ENCODE assay signal across 1 cellular context in the genomic region with DNA sequence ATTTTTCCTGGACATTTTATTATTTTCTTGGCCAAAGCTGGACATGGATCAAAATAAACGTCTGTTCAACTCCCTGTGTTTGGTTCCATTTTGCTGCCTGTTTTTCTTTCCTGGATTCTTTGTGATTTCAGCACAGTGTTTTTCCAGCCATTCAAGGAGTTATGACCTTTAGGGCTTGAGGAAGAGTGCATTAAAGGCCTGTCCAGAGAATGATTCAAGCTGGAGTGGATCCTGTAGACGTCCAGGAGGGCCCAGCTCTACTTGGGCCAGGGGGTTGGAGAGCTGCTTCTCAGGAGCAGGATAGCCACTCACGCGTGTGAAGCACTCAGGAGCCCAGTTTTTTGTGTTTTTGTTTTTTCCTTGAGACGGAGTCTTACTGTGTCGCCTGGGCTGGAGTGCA.
TF ChIP-seq lines count a peak whose summit lies in the region.

No MANE protein-coding gene starts in this region.

TF ChIP-seq in HepG2, 621 proteins besides CTCF, POLR2A, EP300 and RAD21:
- TF ChIP-seq, protein P1, sequence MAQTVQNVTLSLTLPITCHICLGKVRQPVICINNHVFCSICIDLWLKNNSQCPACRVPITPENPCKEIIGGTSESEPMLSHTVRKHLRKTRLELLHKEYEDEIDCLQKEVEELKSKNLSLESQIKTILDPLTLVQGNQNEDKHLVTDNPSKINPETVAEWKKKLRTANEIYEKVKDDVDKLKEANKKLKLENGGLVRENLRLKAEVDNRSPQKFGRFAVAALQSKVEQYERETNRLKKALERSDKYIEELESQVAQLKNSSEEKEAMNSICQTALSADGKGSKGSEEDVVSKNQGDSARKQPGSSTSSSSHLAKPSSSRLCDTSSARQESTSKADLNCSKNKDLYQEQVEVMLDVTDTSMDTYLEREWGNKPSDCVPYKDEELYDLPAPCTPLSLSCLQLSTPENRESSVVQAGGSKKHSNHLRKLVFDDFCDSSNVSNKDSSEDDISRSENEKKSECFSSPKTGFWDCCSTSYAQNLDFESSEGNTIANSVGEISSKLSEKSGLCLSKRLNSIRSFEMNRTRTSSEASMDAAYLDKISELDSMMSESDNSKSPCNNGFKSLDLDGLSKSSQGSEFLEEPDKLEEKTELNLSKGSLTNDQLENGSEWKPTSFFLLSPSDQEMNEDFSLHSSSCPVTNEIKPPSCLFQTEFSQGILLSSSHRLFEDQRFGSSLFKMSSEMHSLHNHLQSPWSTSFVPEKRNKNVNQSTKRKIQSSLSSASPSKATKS (CRISPR knock-in tag; IDR thresholded peaks at IDR 0.05): no peak
- TF ChIP-seq NFE2L2 (IDR thresholded peaks at IDR 0.05; ENCODE audit: low read length) (no peak), KMT2B (CRISPR knock-in tag; IDR thresholded peaks at IDR 0.05) (no peak), ZNF207 (IDR thresholded peaks at IDR 0.05; ENCODE audit: borderline replicate concordance) (no peak), ZNF75D (CRISPR knock-in tag; IDR thresholded peaks at IDR 0.05; ENCODE audit: borderline replicate concordance) (no peak), JDP2 (CRISPR knock-in tag; IDR thresholded peaks at IDR 0.05; ENCODE audit: borderline replicate concordance) (no peak), CCAR2 (optimal IDR thresholded peaks at IDR 0.05; ENCODE audit: low read depth, low read length) (no peak), PAX8 (CRISPR knock-in tag; IDR thresholded peaks at IDR 0.05; ENCODE audit: borderline replicate concordance) (no peak), CBX5 (CRISPR knock-in tag; IDR thresholded peaks at IDR 0.05; ENCODE audit: borderline replicate concordance) (no peak), ZFYVE20 (CRISPR knock-in tag; IDR thresholded peaks at IDR 0.05; ENCODE audit: borderline replicate concordance, low read depth) (no peak), SMYD3 (CRISPR knock-in tag; IDR thresholded peaks at IDR 0.05) (no peak), ZNF12 (CRISPR knock-in tag; IDR thresholded peaks at IDR 0.05) (no peak)
- TF ChIP-seq, protein P2, sequence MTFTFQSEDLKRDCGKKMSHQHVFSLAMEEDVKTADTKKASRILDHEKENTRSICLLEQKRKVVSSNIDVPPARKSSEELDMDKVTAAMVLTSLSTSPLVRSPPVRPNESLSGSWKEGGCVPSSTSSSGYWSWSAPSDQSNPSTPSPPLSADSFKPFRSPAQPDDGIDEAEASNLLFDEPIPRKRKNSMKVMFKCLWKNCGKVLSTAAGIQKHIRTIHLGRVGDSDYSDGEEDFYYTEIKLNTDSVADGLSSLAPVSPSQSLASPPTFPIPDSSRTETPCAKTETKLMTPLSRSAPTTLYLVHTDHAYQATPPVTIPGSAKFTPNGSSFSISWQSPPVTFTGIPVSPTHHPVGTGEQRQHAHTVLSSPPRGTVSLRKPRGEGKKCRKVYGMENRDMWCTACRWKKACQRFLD (CRISPR knock-in tag; IDR thresholded peaks at IDR 0.05; ENCODE audit: borderline replicate concordance): no peak
